Comparison of ENCODE assay signal across 9 cellular contexts in genomic region chr17:48596000-48596734, GRCh38. TPM values are rescaled to one million over a fixed set of nuclear protein-coding genes. Genes with fewer than 3 reads are reported as not detected.
A peak's percentile ranks its signal among the peaks of the same experiment; 100 is the strongest.
DNase-seq lines count a peak whose midpoint lies in the region; ATAC-seq, FAIRE-seq and TF ChIP-seq lines count a peak whose summit lies in the region.
"Had no signal": no experiment of that assay in that cellular context is flagged by ENCODE, and none has a peak within 500 bp of the region (broad histone marks: within the 10 kb centered on the region; RNA-seq: fewer than 3 reads in every experiment).

No MANE protein-coding gene starts in this region.

- H3K36me3 Mint-ChIP-seq in WTC11 = peaks cover 2% of the 10 kb centered on the region; the same call in 1 of the 2 replicates

- H3K9me3 Mint-ChIP-seq in WTC11 = no peaks in the 10 kb centered on the region

- no peak for TF ChIP-seq POLR2A in sigmoid colon (IDR thresholded peaks at IDR 0.05)

- H3K27me3 ChIP-seq in sigmoid colon = peaks cover 0 to 8% (median 0%) of the 10 kb centered on the region in 3 donors

- H3K4me3 ChIP-seq in epithelial cell of proximal tubule (ENCODE audit: low read depth, low read length) (peak overlapping the region; percentile 74), sigmoid colon (peak overlapping the region; percentile 50 to 70 (median 60))

- CTCF ChIA-PET in WTC11 (lab: Charles Lee) = interaction anchor here (0.9 to 1.6 kb wide), 3 partner anchors 14 to 40 kb away, joined by 3 to 4 read pairs (median 3); no protein-coding TSS in a partner anchor

- no peaks in the 10 kb centered on the region for H3K36me3 ChIP-seq in sigmoid colon

- no peak for DNase-seq in GM19239 (ENCODE audit: insufficient read length, low spot score)
- no peak for DNase-seq in WTC11 (ENCODE audit: low spot score)
- DNase-seq in epithelial cell of proximal tubule (ENCODE audit: low read depth) = no peak
- no peak for DNase-seq in sigmoid colon
- no peak for DNase-seq in mucosa of gallbladder (ENCODE audit: low spot score)
- no peak for DNase-seq in kidney glomerular epithelial cell (lab: John Stamatoyannopoulos, UW)

- ATAC-seq in WTC11 (no peak), GM21786 (IDR thresholded peaks at IDR 0.05; ENCODE audit: unreplicated experiment) (no peak), HG02981 (IDR thresholded peaks at IDR 0.05; ENCODE audit: unreplicated experiment) (no peak)

- TF ChIP-seq CTCF in WTC11 (IDR thresholded peaks at IDR 0.05) (no peak), epithelial cell of proximal tubule (conservative IDR thresholded peaks at IDR 0.05; ENCODE audit: low read depth, low read length) (no peak), sigmoid colon (IDR thresholded peaks at IDR 0.05) (no peak)

- H3K4me1 ChIP-seq in sigmoid colon = peaks cover 0 to 76% (median 66%) of the 10 kb centered on the region in 4 donors

- 46 to 76% methylated on average over 54 of the region's 54 CpGs for WGBS in sigmoid colon, 2 donors

- H3K27ac Mint-ChIP-seq in WTC11 = no peak overlapping the region

- peaks cover 46% of the 10 kb centered on the region for H3K4me1 Mint-ChIP-seq in WTC11

- POLR2A ChIA-PET in WTC11 (lab: Charles Lee) = interaction anchor here (0.6 kb wide), 1 partner anchor 458 kb away, joined by 3 read pairs; no protein-coding TSS in a partner anchor

- peak overlapping the region in 3 of 4 donors; percentile 76 to 99 (median 95) for H3K27ac ChIP-seq in sigmoid colon
- H3K27ac ChIP-seq: VCaP had no signal

- no peaks in the 10 kb centered on the region for H3K9me3 ChIP-seq in sigmoid colon

- no peak for TF ChIP-seq EP300 in sigmoid colon (IDR thresholded peaks at IDR 0.05)

- H3K4me3 Mint-ChIP-seq in WTC11 = peak overlapping the region; percentile 59

- H3K27me3 Mint-ChIP-seq in WTC11 (ENCODE audit: low read depth) = peaks cover 100% of the 10 kb centered on the region; the same call in 1 of the 2 replicates

- FAIRE-seq in GM19239 (lab: Jason Lieb, UNC) = peak; percentile 83

- intact Hi-C loops in sigmoid colon (cut with DNase I) = loop anchor here (1.0 kb wide), 1 partner anchor 260 kb away; no protein-coding TSS in a partner anchor

TF ChIP-seq in WTC11, 78 proteins besides CTCF, POLR2A, EP300 and RAD21:
- TF ChIP-seq ZNF416 (CRISPR knock-in tag; IDR thresholded peaks at IDR 0.05) (no peak), FOXJ3 (CRISPR knock-in tag; IDR thresholded peaks at IDR 0.05; ENCODE audit: borderline replicate concordance) (no peak), CDX4 (CRISPR knock-in tag; IDR thresholded peaks at IDR 0.05; ENCODE audit: borderline replicate concordance) (no peak), TEAD4 (CRISPR knock-in tag; IDR thresholded peaks at IDR 0.05) (no peak), NR3C1 (CRISPR knock-in tag; conservative IDR thresholded peaks at IDR 0.05; ENCODE audit: low read depth) (no peak), GTF2I (CRISPR knock-in tag; conservative IDR thresholded peaks at IDR 0.05) (no peak), ATF6 (CRISPR knock-in tag; IDR thresholded peaks at IDR 0.05) (no peak), ZNF263 (CRISPR knock-in tag; IDR thresholded peaks at IDR 0.05; ENCODE audit: low read depth) (no peak), KAT7 (CRISPR knock-in tag; IDR thresholded peaks at IDR 0.05; ENCODE audit: borderline replicate concordance) (no peak), EMX1 (CRISPR knock-in tag; IDR thresholded peaks at IDR 0.05) (no peak), ZBTB43 (CRISPR knock-in tag; IDR thresholded peaks at IDR 0.05) (no peak), SP1 (CRISPR knock-in tag; conservative IDR thresholded peaks at IDR 0.05) (no peak), CREB1 (CRISPR knock-in tag; IDR thresholded peaks at IDR 0.05) (no peak), HMGA2 (CRISPR knock-in tag; IDR thresholded peaks at IDR 0.05) (no peak)

RNA-seq across cellular contexts. Expression of gene HOXB5, which starts 2.6 kb away (rescaled TPM):
- total RNA-seq in WTC11 (2021) = not detected in 3 replicates
- 2.8 and 5.5 TPM in 2 replicates for total RNA-seq in epithelial cell of proximal tubule
- 1 to 10 TPM; 1.5 to 2.5 (median 2.1) TPM for total RNA-seq in sigmoid colon
- 10 to 100 TPM in 1 of 3 donors, 1 to 10 TPM in 2; 3.2 to 13.9 (median 4.2) TPM for polyA plus RNA-seq in sigmoid colon
- total RNA-seq in mucosa of gallbladder = 0.49 TPM

RNA-seq across cellular contexts. Expression of gene HOXB3, which starts 6.1 kb away (rescaled TPM):
- total RNA-seq in WTC11 (2021) (0.09 to 0.30 TPM (median 0.11 TPM) in 3 replicates), epithelial cell of proximal tubule (22.6 and 49.9 TPM in 2 replicates), sigmoid colon (10 to 100 TPM; 25.3 to 64.3 (median 30.1) TPM), mucosa of gallbladder (17.2 TPM)
- polyA plus RNA-seq in sigmoid colon = 10 to 100 TPM in 2 of 3 donors, 1 to 10 TPM in 1; 6.2 to 16.7 (median 10.2) TPM

RNA-seq across cellular contexts. Expression of gene HOXB6, which starts 8.6 kb away (rescaled TPM):
- 0.11 TPM in 1 of 3 replicates, not detected in the others for total RNA-seq in WTC11 (2021)
- 42.9 and 55.6 TPM in 2 replicates for total RNA-seq in epithelial cell of proximal tubule
- total RNA-seq in sigmoid colon = 10 to 100 TPM in 3 of 4 donors, 1 to 10 TPM in 1; 6.7 to 10.5 (median 10.3) TPM
- 10 to 100 TPM in 2 of 3 donors, 1 to 10 TPM in 1; 6.0 to 28.5 (median 10.2) TPM for polyA plus RNA-seq in sigmoid colon
- total RNA-seq in mucosa of gallbladder = 2.0 TPM

RNA-seq across cellular contexts. Expression of gene HOXB7, which starts 14.7 kb away (rescaled TPM):
- total RNA-seq in WTC11 (2021) = 0.14 TPM in 1 of 3 replicates, not detected in the others
- total RNA-seq in epithelial cell of proximal tubule = 24.9 and 26.0 TPM in 2 replicates
- total RNA-seq in sigmoid colon = 1 to 10 TPM; 1.1 to 6.6 (median 3.4) TPM
- polyA plus RNA-seq in sigmoid colon = 10 to 100 TPM; 21.3 to 67.3 (median 43.0) TPM
- 0.92 TPM for total RNA-seq in mucosa of gallbladder

RNA-seq across cellular contexts. Expression of gene HOXB4, which starts 18.0 kb away (rescaled TPM):
- total RNA-seq in WTC11 (2021) = 0.04 TPM in 1 of 3 replicates, not detected in the others
- 4.3 and 5.7 TPM in 2 replicates for total RNA-seq in epithelial cell of proximal tubule
- 1 to 10 TPM; 4.6 to 8.3 (median 5.4) TPM for total RNA-seq in sigmoid colon
- polyA plus RNA-seq in sigmoid colon = 1 to 10 TPM in 2 of 3 donors, under 1 TPM in 1; 0.23 to 2.7 (median 1.2) TPM
- 6.4 TPM for total RNA-seq in mucosa of gallbladder

Comparison
In these comparisons a context has a peak if more than half of its experiments do, and no peak if none do; other contexts are left out.
1. RNA of gene HOXB3, which starts 6.1 kb away (total RNA-seq): 22.6 to 49.9 TPM in epithelial cell of proximal tubule, 25.3 to 64.3 TPM in sigmoid colon and 17.2 TPM in mucosa of gallbladder (single experiment); 0.09 to 0.30 TPM in WTC11; every median in the first group is over 10 times any median in the second.